8 cellular contexts compared by ENCODE assay signal in the genomic region with DNA sequence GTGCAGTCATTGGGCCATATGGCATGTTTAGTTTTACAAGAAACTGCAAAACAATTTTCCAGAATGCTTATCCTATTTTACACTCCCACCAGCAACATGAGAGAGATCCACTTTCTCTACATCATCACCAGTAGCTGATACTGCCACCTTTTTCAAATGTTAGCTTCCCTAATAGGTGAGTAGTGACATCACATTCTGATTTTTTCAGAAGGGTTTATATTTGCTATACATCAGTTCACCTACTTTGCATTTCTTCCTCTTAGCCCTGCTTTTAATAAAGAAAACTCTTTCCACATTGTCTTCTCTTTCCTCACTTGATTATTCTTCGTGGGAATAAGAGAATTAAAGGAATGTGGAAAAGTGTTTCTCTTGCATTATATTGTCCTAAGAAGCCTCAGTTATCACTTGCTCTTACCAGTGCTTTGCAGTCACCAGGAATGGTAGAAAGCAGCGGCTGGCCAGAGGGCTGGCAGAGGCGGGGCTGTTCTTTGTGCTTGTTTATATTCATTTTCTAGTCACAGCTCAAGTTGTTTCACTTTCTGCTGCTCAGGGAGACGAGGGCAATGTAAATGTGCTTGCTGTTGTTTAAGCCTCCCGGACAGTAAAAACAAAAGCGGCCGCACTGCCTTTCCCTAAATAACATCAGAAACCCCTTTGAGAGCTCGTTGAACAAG.
DNase-seq lines count a peak whose midpoint lies in the region; ATAC-seq and TF ChIP-seq lines count a peak whose summit lies in the region.

No MANE protein-coding gene starts in this region.

- H3K9me3 Mint-ChIP-seq in memory B cell (peaks cover 5% of the 10 kb centered on the region), glutamatergic neuron (ENCODE audit: unreplicated experiment) (peaks cover 4% of the 10 kb centered on the region)

- no peaks in the 10 kb centered on the region for H3K36me3 ChIP-seq in GM06990 (ENCODE audit: control insufficient read depth, insufficient read depth, low read length)

- H3K27me3 Mint-ChIP-seq in memory B cell (peaks cover 4% of the 10 kb centered on the region), glutamatergic neuron (ENCODE audit: unreplicated experiment) (peaks cover 8% of the 10 kb centered on the region)

- H3K4me3 ChIP-seq in GM06990 (replicated peaks; ENCODE audit: low read depth, low read length) (peak overlapping the region; percentile 19), astrocyte of the spinal cord (ENCODE audit: low read depth, low read length) (peak overlapping the region; percentile 14)

- no peak for TF ChIP-seq CTCF in GM06990 (IDR thresholded peaks at IDR 0.05; ENCODE audit: insufficient read depth, low read length, poor library complexity, severe bottlenecking)
- no peak for TF ChIP-seq CTCF in astrocyte of the spinal cord (IDR thresholded peaks at IDR 0.05; ENCODE audit: low read depth, low read length)
- TF ChIP-seq CTCF in glutamatergic neuron (IDR thresholded peaks at IDR 0.05; ENCODE audit: partially characterized antibody, unreplicated experiment) = no peak

- H3K36me3 Mint-ChIP-seq in memory B cell (peaks cover 1% of the 10 kb centered on the region), glutamatergic neuron (ENCODE audit: unreplicated experiment) (no peaks in the 10 kb centered on the region)

- H3K27ac Mint-ChIP-seq in memory B cell = peak overlapping the region; percentile 88
- no peak overlapping the region for H3K27ac Mint-ChIP-seq in glutamatergic neuron (ENCODE audit: unreplicated experiment)

- in situ Hi-C loops in astrocyte of the spinal cord (cut with HindIII; ENCODE audit: low sequenced_read_pairs) = no loop called here

- no peaks in the 10 kb centered on the region; the same call in 1 of the 2 replicates for H3K27me3 ChIP-seq in GM06990 (replicated peaks; ENCODE audit: control insufficient read depth, insufficient read depth, low read length)

- DNase-seq in GM06990 (ENCODE audit: extremely low read depth, insufficient read length) (peak; percentile 43), astrocyte of the spinal cord (ENCODE audit: low read depth, low spot score) (peak; percentile 84), memory B cell (ENCODE audit: low spot score in 2 of 2) (peak in 1 of 2 donors; percentile 12), DMS114 treated with DMSO at 0.1 percent for 48 hours (lab: John Stamatoyannopoulos, UW; ENCODE audit: unreplicated experiment) (no peak), glutamatergic neuron (no peak)
- DNase-seq in stimulated activated naive CD8-positive, alpha-beta T cell treated with anti-CD3 and anti-CD28 coated beads, Interleukin-15, Interleukin-2, amounts not matched to agents 100 U/mL and 50 U/mL, for 24 hours = no peak

- H3K4me1 Mint-ChIP-seq in memory B cell (peaks cover 7% of the 10 kb centered on the region), glutamatergic neuron (ENCODE audit: low read depth, unreplicated experiment) (peaks cover 34% of the 10 kb centered on the region)

- ATAC-seq in GM21367 (IDR thresholded peaks at IDR 0.05; ENCODE audit: unreplicated experiment) (peak; percentile 84), HG03565 (IDR thresholded peaks at IDR 0.05; ENCODE audit: unreplicated experiment) (peak; percentile 80), memory B cell (ENCODE audit: low read depth) (peak; percentile 95)
- ATAC-seq in stimulated activated naive CD8-positive, alpha-beta T cell treated with anti-CD3 and anti-CD28 coated beads, Interleukin-15, Interleukin-2, amounts not matched to agents 100 U/mL and 50 U/mL, for 24 hours = no peak

- H3K4me3 Mint-ChIP-seq in memory B cell (peak overlapping the region; percentile 81), glutamatergic neuron (ENCODE audit: unreplicated experiment) (no peak overlapping the region)

Comparison
In these comparisons a context has a peak if more than half of its experiments do, and no peak if none do; other contexts are left out.
1. DNase-seq: peak in GM06990 (single experiment) and astrocyte of the spinal cord (single experiment); none in stimulated activated naive CD8-positive, alpha-beta T cell treated with anti-CD3 and anti-CD28 coated beads, Interleukin-15, Interleukin-2, amounts not matched to agents 100 U/mL and 50 U/mL, for 24 hours (single experiment), DMS114 treated with DMSO at 0.1 percent for 48 hours (single experiment) and glutamatergic neuron (single experiment).